Comparison of ENCODE assay signal across 8 cellular contexts in genomic region chr1:244835276-244836134, GRCh38. TPM values are rescaled to one million over a fixed set of nuclear protein-coding genes. Genes with fewer than 3 reads are reported as not detected.
DNase-seq lines count a peak whose midpoint lies in the region; ATAC-seq and TF ChIP-seq lines count a peak whose summit lies in the region.

A gene with protein sequence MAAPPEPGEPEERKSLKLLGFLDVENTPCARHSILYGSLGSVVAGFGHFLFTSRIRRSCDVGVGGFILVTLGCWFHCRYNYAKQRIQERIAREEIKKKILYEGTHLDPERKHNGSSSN (plus strand): TSS chr1:244835658. CDS start chr1:244835715, 57 bp downstream.

- TF ChIP-seq CTCF in CD14-positive monocyte (IDR thresholded peaks at IDR 0.05), result no peak

- peak; percentile 78 for DNase-seq in CD14-positive monocyte (ENCODE audit: low spot score)
- peak; percentile 99 for DNase-seq in NCI-H82 (lab: John Stamatoyannopoulos, UW)
- peak; percentile 90 for DNase-seq in activated CD8-positive, alpha-beta T cell treated with anti-CD3 and anti-CD28 coated beads, Interleukin-2, amount 10 ng/mL, durations not matched to agents 7 days and 5 days
- DNase-seq in effector CD8-positive, alpha-beta T cell (lab: John Stamatoyannopoulos, UW), result peak; percentile 87
- peak; percentile 91 to 94 for DNase-seq in memory B cell (ENCODE audit: low spot score in 2 of 2)
- peak; percentile 81 for DNase-seq in stimulated activated CD8-positive, alpha-beta memory T cell treated with anti-CD3 and anti-CD28 coated beads, Interleukin-12 subunit alpha, Interleukin-12 subunit beta, amount 100 ng/mL, for 1 hour (ENCODE audit: low read depth)

- ATAC-seq in GM19324 (IDR thresholded peaks at IDR 0.05; ENCODE audit: low FRiP score, unreplicated experiment) (peak; percentile 83), HG03460 (IDR thresholded peaks at IDR 0.05; ENCODE audit: unreplicated experiment) (peak; percentile 51), memory B cell (ENCODE audit: low read depth) (peak; percentile 65)
- peak; percentile 70 for ATAC-seq in activated CD8-positive, alpha-beta T cell treated with anti-CD3 and anti-CD28 coated beads, Interleukin-2, amount 10 ng/mL, durations not matched to agents 7 days and 5 days

- CTCF ChIA-PET in activated CD8-positive, alpha-beta T cell treated with anti-CD3 and anti-CD28 coated beads, Interleukin-2, amount 10 ng/mL, durations not matched to agents 7 days and 5 days (lab: Charles Lee), result interaction anchor here (0.7 to 2.8 kb wide), 8 partner anchors 21 to 207 kb away, joined by 3 to 21 read pairs (median 12); partner anchors contain the start of gene HNRNPU

- H3K27me3 Mint-ChIP-seq in CD14-positive monocyte (ENCODE audit: low read depth in 3 of 3), result no peaks in the 10 kb centered on the region
- no peaks in the 10 kb centered on the region for H3K27me3 Mint-ChIP-seq in activated CD8-positive, alpha-beta T cell treated with anti-CD3 and anti-CD28 coated beads, Interleukin-2, amount 10 ng/mL, durations not matched to agents 7 days and 5 days (ENCODE audit: low read depth)
- H3K27me3 Mint-ChIP-seq in memory B cell, result no peaks in the 10 kb centered on the region

- peaks cover 22 to 28% of the 10 kb centered on the region in 2 donors for H3K36me3 Mint-ChIP-seq in CD14-positive monocyte
- peaks cover 44% of the 10 kb centered on the region for H3K36me3 Mint-ChIP-seq in activated CD8-positive, alpha-beta T cell treated with anti-CD3 and anti-CD28 coated beads, Interleukin-2, amount 10 ng/mL, durations not matched to agents 7 days and 5 days (ENCODE audit: low read depth)
- H3K36me3 Mint-ChIP-seq in memory B cell, result peaks cover 13% of the 10 kb centered on the region

- POLR2A ChIA-PET in activated CD8-positive, alpha-beta T cell treated with anti-CD3 and anti-CD28 coated beads, Interleukin-2, amount 10 ng/mL, durations not matched to agents 7 days and 5 days (lab: Charles Lee), result interaction anchor here (0.7 to 12.0 kb wide), 13 partner anchors 8 to 376 kb away, joined by 3 to 180 read pairs (median 6); partner anchors contain the start of gene HNRNPU

- H3K4me1 Mint-ChIP-seq in CD14-positive monocyte (peaks cover 41% of the 10 kb centered on the region), memory B cell (peaks cover 30% of the 10 kb centered on the region)
- peaks cover 50% of the 10 kb centered on the region for H3K4me1 Mint-ChIP-seq in activated CD8-positive, alpha-beta T cell treated with anti-CD3 and anti-CD28 coated beads, Interleukin-2, amount 10 ng/mL, durations not matched to agents 7 days and 5 days (ENCODE audit: low read depth)

- peak within 1 kb of the TSS; percentile 97 to 100 (median 99) for H3K27ac Mint-ChIP-seq in CD14-positive monocyte
- peak within 1 kb of the TSS; percentile 99 for H3K27ac Mint-ChIP-seq in activated CD8-positive, alpha-beta T cell treated with anti-CD3 and anti-CD28 coated beads, Interleukin-2, amount 10 ng/mL, durations not matched to agents 7 days and 5 days
- peak within 1 kb of the TSS; percentile 98 for H3K27ac Mint-ChIP-seq in memory B cell

- H3K9me3 Mint-ChIP-seq in CD14-positive monocyte, result no peaks in the 10 kb centered on the region
- H3K9me3 Mint-ChIP-seq in activated CD8-positive, alpha-beta T cell treated with anti-CD3 and anti-CD28 coated beads, Interleukin-2, amount 10 ng/mL, durations not matched to agents 7 days and 5 days (ENCODE audit: insufficient read depth), result no peaks in the 10 kb centered on the region
- H3K9me3 Mint-ChIP-seq in memory B cell, result peaks cover 1% of the 10 kb centered on the region

- H3K4me3 Mint-ChIP-seq in CD14-positive monocyte, result peak within 1 kb of the TSS; percentile 93
- H3K4me3 Mint-ChIP-seq in activated CD8-positive, alpha-beta T cell treated with anti-CD3 and anti-CD28 coated beads, Interleukin-2, amount 10 ng/mL, durations not matched to agents 7 days and 5 days, result peak within 1 kb of the TSS; percentile 93
- peak within 1 kb of the TSS; percentile 92 for H3K4me3 Mint-ChIP-seq in memory B cell

- intact Hi-C loops in CD14-positive monocyte (cut with micrococcal nuclease), result loop anchor here (1.0 to 10.0 kb wide), 5 partner anchors 27 to 181 kb away; partner anchors contain the start of genes DESI2 (in 1 of the 2) and HNRNPU (in 1 of the 2)

RNA-seq across cellular contexts. Expression of the gene that starts here (rescaled TPM):
- polyA plus RNA-seq in CD14-positive monocyte, result 10 to 100 TPM; 15.8 to 17.9 TPM
- 10 to 100 TPM; 31.3 to 33.6 TPM for total RNA-seq in activated CD8-positive, alpha-beta T cell treated with anti-CD3 and anti-CD28 coated beads, Interleukin-2, amount 10 ng/mL, durations not matched to agents 7 days and 5 days

Comparison
In these comparisons a context has a peak if more than half of its experiments do, and no peak if none do; other contexts are left out.
1. Peak in every context shown above with its lines: DNase-seq and ATAC-seq.